ENCODE assay signal across 27 cellular contexts in genomic region chr1:40758004-40758403, GRCh38.
"Had no signal": no experiment of that assay in that cellular context is flagged by ENCODE, and none has a peak within 500 bp of the region (broad histone marks: within the 10 kb centered on the region; RNA-seq: fewer than 3 reads in every experiment).

No MANE protein-coding gene starts in this region.

- H3K27me3 ChIP-seq: brain microvascular endothelial cell, esophagus squamous epithelium, ovary, spleen, testis had no signal

- H3K27ac ChIP-seq: brain microvascular endothelial cell, ovary, prostate gland, spleen, testis, VCaP had no signal

- ATAC-seq: left colon, mucosa of descending colon had no signal

- H3K36me3 ChIP-seq: ovary had no signal

- H3K4me3 ChIP-seq: esophagus squamous epithelium, lung, mucosa of descending colon, ovary, prostate gland, spleen, testis had no signal

- H3K4me1 ChIP-seq: prostate gland had no signal

- H3K9me3 ChIP-seq: esophagus squamous epithelium, mucosa of descending colon, ovary, prostate gland, spleen, testis had no signal

- H3K27me3 Mint-ChIP-seq: activated naive CD4-positive, alpha-beta T cell treated with anti-CD3 and anti-CD28 coated beads, Interleukin-2, amount 10 ng/mL, durations not matched to agents 7 days and 5 days; activated naive CD8-positive, alpha-beta T cell treated with anti-CD3 and anti-CD28 coated beads, Interleukin-2, amount 10 ng/mL, durations not matched to agents 7 days and 5 days; activated T-cell treated with anti-CD3 and anti-CD28 coated beads, Interleukin-2, amount 50 U/mL, for 24 hours; naive B cell had no signal

- H3K9me3 Mint-ChIP-seq: activated naive CD4-positive, alpha-beta T cell treated with anti-CD3 and anti-CD28 coated beads, Interleukin-2, amount 10 ng/mL, durations not matched to agents 7 days and 5 days; activated naive CD8-positive, alpha-beta T cell treated with anti-CD3 and anti-CD28 coated beads, Interleukin-2, amount 10 ng/mL, durations not matched to agents 7 days and 5 days; activated T-cell treated with anti-CD3 and anti-CD28 coated beads, Interleukin-2, amount 50 U/mL, for 24 hours; naive B cell; T-helper 1 cell treated with Interleukin-12 subunit alpha and Interleukin-12 subunit beta and Interleukin-4 antibody, amounts not matched to agents 30 μg/mL and 1 μg/mL, for 36 hours had no signal

- H3K27ac Mint-ChIP-seq: activated naive CD4-positive, alpha-beta T cell treated with anti-CD3 and anti-CD28 coated beads, Interleukin-2, amount 10 ng/mL, durations not matched to agents 7 days and 5 days; activated naive CD8-positive, alpha-beta T cell treated with anti-CD3 and anti-CD28 coated beads, Interleukin-2, amount 10 ng/mL, durations not matched to agents 7 days and 5 days; T-helper 1 cell treated with Interleukin-12 subunit alpha and Interleukin-12 subunit beta and Interleukin-4 antibody, amounts not matched to agents 30 μg/mL and 1 μg/mL, for 36 hours had no signal

- H3K4me3 Mint-ChIP-seq: activated naive CD4-positive, alpha-beta T cell treated with anti-CD3 and anti-CD28 coated beads, Interleukin-2, amount 10 ng/mL, durations not matched to agents 7 days and 5 days; activated naive CD8-positive, alpha-beta T cell treated with anti-CD3 and anti-CD28 coated beads, Interleukin-2, amount 10 ng/mL, durations not matched to agents 7 days and 5 days; activated T-cell treated with anti-CD3 and anti-CD28 coated beads, Interleukin-2, amount 50 U/mL, for 24 hours; naive B cell; T-helper 1 cell treated with Interleukin-12 subunit alpha and Interleukin-12 subunit beta and Interleukin-4 antibody, amounts not matched to agents 30 μg/mL and 1 μg/mL, for 36 hours had no signal

- DNase-seq: activated CD4-positive, alpha-beta T cell treated with anti-CD3 and anti-CD28 coated beads for 48 hours; activated CD4-positive, alpha-beta T cell treated with anti-CD3 and anti-CD28 coated beads, Interleukin-2, amount 50 U/mL, for 48 hours; activated CD8-positive, alpha-beta memory T cell treated with anti-CD3 and anti-CD28 coated beads, Interleukin-2, amount 50 U/mL, for 48 hours; activated gamma-delta T cell; activated naive CD4-positive, alpha-beta T cell treated with anti-CD3 and anti-CD28 coated beads, Interleukin-2, amount 10 ng/mL, durations not matched to agents 7 days and 5 days; activated naive CD8-positive, alpha-beta T cell treated with anti-CD3 and anti-CD28 coated beads, Interleukin-2, amount 10 ng/mL, durations not matched to agents 7 days and 5 days; activated T-cell treated with anti-CD3 and anti-CD28 coated beads, Interleukin-2, amount 50 U/mL, for 24 hours; brain microvascular endothelial cell; caudate nucleus; cortex of kidney; esophagus squamous epithelium; foreskin melanocyte; hippocampal formation; left colon; mucosa of descending colon; naive B cell; ovary; spleen; stimulated activated naive CD4-positive, alpha-beta T cell treated with Interleukin-2 at 50 U/mL for 16 hours; SW 1271; T-helper 9 cell; testis; trophoblast cell had no signal
